19 cellular contexts compared by ENCODE assay signal in the genomic region with DNA sequence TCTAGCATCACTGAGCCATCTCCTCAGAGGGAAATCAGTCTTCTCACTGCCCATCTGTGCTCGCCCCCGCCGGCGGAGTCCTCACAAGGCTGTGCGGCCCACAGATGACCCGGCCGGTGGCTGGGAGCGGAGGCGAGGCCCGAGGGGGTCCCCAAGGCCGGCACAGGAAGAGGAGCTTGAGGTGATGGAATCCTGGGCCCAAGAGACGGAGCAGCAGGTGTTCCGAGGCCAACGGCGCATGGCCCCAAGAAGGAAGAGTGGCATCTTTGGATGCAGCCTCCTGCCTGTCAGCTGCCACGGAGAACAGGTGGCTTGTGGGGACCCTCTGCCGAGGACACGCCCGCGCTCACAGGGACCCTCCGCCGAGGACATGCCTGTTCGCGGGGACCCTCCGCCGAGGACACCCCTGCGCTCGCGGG.
DNase-seq lines count a peak whose midpoint lies in the region; ATAC-seq lines count a peak whose summit lies in the region.
"Had no signal": no experiment of that assay in that cellular context is flagged by ENCODE, and none has a peak within 500 bp of the region (broad histone marks: within the 10 kb centered on the region; RNA-seq: fewer than 3 reads in every experiment).

No MANE protein-coding gene starts in this region.

- no peak overlapping the region for H3K23ac ChIP-seq in neuronal stem cell (ENCODE audit: low read depth, low read length, poor library complexity)

- ATAC-seq in Right ventricle myocardium superior (ENCODE audit: poor library complexity) (no peak), left cardiac atrium (no peak), GM19463 (IDR thresholded peaks at IDR 0.05; ENCODE audit: unreplicated experiment) (no peak)
- ATAC-seq: HCT116 had no signal

- no peak overlapping the region for H2BK120ac ChIP-seq in neuronal stem cell (ENCODE audit: low read depth, low read length)

- WGBS in neuronal stem cell (ENCODE audit: extremely low coverage in 2 of 2, insufficient read length in 2 of 2, insufficient replicate concordance in 1 of 2), 2 donors, result no CpG with 5 or more reads among the region's 29 CpGs

- no peaks in the 10 kb centered on the region for H3K36me3 ChIP-seq in neuronal stem cell (replicated peaks in 1 of 2; ENCODE audit: control insufficient read depth in 2 of 2, insufficient read depth in 2 of 2, low read length in 2 of 2)

- no peak overlapping the region for H3K4ac ChIP-seq in neuronal stem cell (ENCODE audit: low read length)

- no peak overlapping the region for H3K18ac ChIP-seq in neuronal stem cell (ENCODE audit: low read length)

- intact Hi-C loops in Right ventricle myocardium superior (cut with DNase I), result no loop called here
- intact Hi-C loops in cardiac septum (cut with DNase I), result no loop called here
- intact Hi-C loops in left cardiac atrium (cut with DNase I), result loop anchor here in 1 of 2 donors (5.0 kb wide), 1 partner anchor 59 kb away; no protein-coding TSS in a partner anchor

- H3K27ac ChIP-seq in neuronal stem cell (replicated peaks; ENCODE audit: low read length), result no peak overlapping the region

- H3K4me2 ChIP-seq in neuronal stem cell (ENCODE audit: insufficient read depth, low read length, poor library complexity, severe bottlenecking), result no peak overlapping the region
- H3K4me2 ChIP-seq: SK-N-SH had no signal

- peak; percentile 36 for DNase-seq in Right ventricle myocardium superior
- no peak for DNase-seq in cardiac septum (ENCODE audit: low spot score)
- DNase-seq in left cardiac atrium, result peak; percentile 9
- DNase-seq in neuronal stem cell (ENCODE audit: low spot score), result no peak
- no peak for DNase-seq in T-helper 1 cell
- no peak for DNase-seq in NCI-H774 (lab: John Stamatoyannopoulos, UW)
- DNase-seq: C1 segment of cervical spinal cord; CD4-positive, alpha-beta memory T cell; COR-L47; Karpas-422; NCI-H1092; NCI-H1417 treated with DMSO at 0.1 percent for 48 hours; NCI-H1694 treated with DMSO at 0.1 percent for 48 hours; NCI-H2081; NCI-H2227 treated with DMSO at 0.1 percent for 48 hours; NCI-H526 treated with DMSO at 0.1 percent for 48 hours; SK-N-SH had no signal

- no peak overlapping the region for H2AFZ ChIP-seq in neuronal stem cell (ENCODE audit: low read length)

- H3K4me3 ChIP-seq in neuronal stem cell (ENCODE audit: low read length in 2 of 2), result no peak overlapping the region

- peaks cover 5% of the 10 kb centered on the region for H3K79me1 ChIP-seq in neuronal stem cell (ENCODE audit: low read depth, low read length)

- no peaks in the 10 kb centered on the region for H3K4me1 ChIP-seq in neuronal stem cell (ENCODE audit: control insufficient read depth in 2 of 2, insufficient read depth in 1 of 2, low read depth in 1 of 2, low read length in 2 of 2)

- no peak overlapping the region for H4K91ac ChIP-seq in neuronal stem cell (ENCODE audit: low read depth, low read length, poor library complexity)

- H2BK5ac ChIP-seq in neuronal stem cell (ENCODE audit: low read length), result no peak overlapping the region

- no peak overlapping the region for H4K8ac ChIP-seq in neuronal stem cell (ENCODE audit: low read depth, low read length)

- H2BK15ac ChIP-seq in neuronal stem cell (ENCODE audit: low read length), result no peak overlapping the region

- peaks cover 0 to 2% of the 10 kb centered on the region in 2 donors for H3K9me3 ChIP-seq in neuronal stem cell (replicated peaks in 1 of 2; ENCODE audit: control insufficient read depth in 2 of 2, insufficient read depth in 1 of 2, low read depth in 1 of 2, low read length in 2 of 2)
- H3K9me3 ChIP-seq: SK-N-SH had no signal

- H2AK5ac ChIP-seq in neuronal stem cell (ENCODE audit: low read depth, low read length), result no peak overlapping the region

- H3K27me3 ChIP-seq in neuronal stem cell (ENCODE audit: control insufficient read depth in 3 of 3, insufficient read depth in 3 of 3, low read depth in 1 of 3, low read length in 3 of 3), result no peaks in the 10 kb centered on the region

- no peak overlapping the region for H2BK12ac ChIP-seq in neuronal stem cell (ENCODE audit: low read length)

- peak overlapping the region; percentile 39 for H3K14ac ChIP-seq in neuronal stem cell (ENCODE audit: low read length)

- no peak overlapping the region for H3K9ac ChIP-seq in neuronal stem cell (ENCODE audit: low read depth, low read length, poor library complexity)
- H3K9ac ChIP-seq: SK-N-SH had no signal

Comparison
In these comparisons a context has a peak if more than half of its experiments do, and no peak if none do; other contexts are left out.
1. DNase-seq: peak in Right ventricle myocardium superior (single experiment) and left cardiac atrium (single experiment); none in cardiac septum (single experiment), neuronal stem cell (single experiment), T-helper 1 cell (0 of 5) and NCI-H774 (single experiment).